In genomic region chr3:193842832-193843446, GRCh38 we compare ENCODE assay signal across 18 cellular contexts.
A peak's percentile ranks its signal among the peaks of the same experiment; 100 is the strongest.
DNase-seq lines count a peak whose midpoint lies in the region; ATAC-seq and TF ChIP-seq lines count a peak whose summit lies in the region.
"Had no signal": no experiment of that assay in that cellular context is flagged by ENCODE, and none has a peak within 500 bp of the region (broad histone marks: within the 10 kb centered on the region; RNA-seq: fewer than 3 reads in every experiment).

No MANE protein-coding gene starts in this region.

- no peak for DNase-seq in osteoblast (ENCODE audit: insufficient read length, low spot score, missing footprints)
- DNase-seq: activated CD4-positive, alpha-beta T cell treated with anti-CD3 and anti-CD28 coated beads for 1 hour; activated CD8-positive, alpha-beta memory T cell treated with anti-CD3 and anti-CD28 coated beads, Interleukin-2, amount 50 U/mL, for 4 hours; H7; hypothalamus; natural killer cell; NCI-H1105; NCI-H774; T-helper 1 cell; testis had no signal

- H3K36me3 ChIP-seq in OCI-LY3 (replicated peaks; ENCODE audit: low read depth, low read length) (no peaks in the 10 kb centered on the region), duodenal mucosa (ENCODE audit: control insufficient read depth in 1 of 2, insufficient read depth in 2 of 2, low read length in 2 of 2) (no peaks in the 10 kb centered on the region), mucosa of rectum (ENCODE audit: control insufficient read depth in 2 of 2, insufficient read depth in 2 of 2, low read length in 2 of 2) (no peaks in the 10 kb centered on the region), urinary bladder (ENCODE audit: insufficient read depth) (no peaks in the 10 kb centered on the region), osteoblast (ENCODE audit: insufficient read depth, low read length) (no peaks in the 10 kb centered on the region)
- H3K36me3 ChIP-seq: ascending aorta had no signal

- ATAC-seq in GM19463 (IDR thresholded peaks at IDR 0.05; ENCODE audit: unreplicated experiment) (no peak), HG03439 (IDR thresholded peaks at IDR 0.05; ENCODE audit: unreplicated experiment) (no peak)

- H3K4me2 ChIP-seq in OCI-LY3 (ENCODE audit: low read length) (peak overlapping the region; percentile 89), osteoblast (ENCODE audit: insufficient read depth, low read length) (no peak overlapping the region)

- no peak overlapping the region for H3K9ac ChIP-seq in OCI-LY3 (ENCODE audit: low read length)
- H3K9ac ChIP-seq in duodenal mucosa (ENCODE audit: low read depth in 1 of 2, low read length in 2 of 2), result no peak overlapping the region
- peak overlapping the region in 1 of 2 donors; percentile 61 for H3K9ac ChIP-seq in mucosa of rectum (ENCODE audit: low read depth in 1 of 2, low read length in 2 of 2)

- peaks cover 38% of the 10 kb centered on the region for H3K4me1 ChIP-seq in OCI-LY3 (ENCODE audit: low read length)
- H3K4me1 ChIP-seq in duodenal mucosa (ENCODE audit: control insufficient read depth in 1 of 2, insufficient read depth in 2 of 2, low read length in 2 of 2), result peaks cover 39 to 63% of the 10 kb centered on the region in 2 donors
- H3K4me1 ChIP-seq in mucosa of rectum (ENCODE audit: control insufficient read depth in 2 of 2, insufficient read depth in 2 of 2, low read length in 2 of 2), result peaks cover 27 to 60% of the 10 kb centered on the region in 2 donors
- H3K4me1 ChIP-seq in urinary bladder (ENCODE audit: insufficient read depth), result peaks cover 2% of the 10 kb centered on the region
- H3K4me1 ChIP-seq in osteoblast (ENCODE audit: insufficient read depth, low read length), result no peaks in the 10 kb centered on the region
- H3K4me1 ChIP-seq: ascending aorta, testis had no signal

- H4K20me1 ChIP-seq in OCI-LY3 (ENCODE audit: insufficient read depth, low read length) (no peaks in the 10 kb centered on the region), osteoblast (ENCODE audit: insufficient read depth, low read length) (no peaks in the 10 kb centered on the region)

- H3K27me3 ChIP-seq in OCI-LY3 (ENCODE audit: low read depth, low read length) (peaks cover 2% of the 10 kb centered on the region; the same call in 1 of the 2 replicates), duodenal mucosa (ENCODE audit: control insufficient read depth in 1 of 2, insufficient read depth in 2 of 2, low read length in 2 of 2) (no peaks in the 10 kb centered on the region), mucosa of rectum (ENCODE audit: control insufficient read depth in 2 of 2, insufficient read depth in 2 of 2, low read length in 2 of 2) (peaks cover 0 to 1% of the 10 kb centered on the region in 2 donors), osteoblast (ENCODE audit: insufficient read depth, low read length) (peaks cover 24% of the 10 kb centered on the region)
- H3K27me3 ChIP-seq: ascending aorta, testis had no signal

- H3K9me3 ChIP-seq in OCI-LY3 (ENCODE audit: insufficient read depth, low read length) (no peaks in the 10 kb centered on the region), duodenal mucosa (ENCODE audit: control insufficient read depth in 1 of 2, low read length in 2 of 2) (no peaks in the 10 kb centered on the region), mucosa of rectum (ENCODE audit: control insufficient read depth in 2 of 2, low read length in 2 of 2) (no peaks in the 10 kb centered on the region), osteoblast (ENCODE audit: low read depth, low read length) (no peaks in the 10 kb centered on the region)
- H3K9me3 ChIP-seq: ascending aorta, testis had no signal

- WGBS in urinary bladder, result 84% methylated on average over 13 of the region's 13 CpGs

- H3K79me2 ChIP-seq in OCI-LY3 (ENCODE audit: low read length) (no peaks in the 10 kb centered on the region), osteoblast (ENCODE audit: insufficient read depth, low read length) (no peaks in the 10 kb centered on the region)

- no peak overlapping the region for H2AFZ ChIP-seq in OCI-LY3 (ENCODE audit: low read depth, low read length)
- no peak overlapping the region for H2AFZ ChIP-seq in osteoblast (ENCODE audit: low read length)

- H3K4me3 ChIP-seq in OCI-LY3 (ENCODE audit: low read length) (0 out of 2 replicates have a peak overlapping the region, but pooled peaks have one; percentile 57), duodenal mucosa (ENCODE audit: low read depth in 1 of 2, low read length in 2 of 2) (peak overlapping the region in 1 of 2 donors; percentile 49), mucosa of rectum (ENCODE audit: low read length in 2 of 2) (peak overlapping the region; percentile 20 to 57), urinary bladder (ENCODE audit: low read depth, low read length) (no peak overlapping the region), osteoblast (ENCODE audit: insufficient read depth, low read length) (no peak overlapping the region)
- H3K4me3 ChIP-seq: ascending aorta, coronary artery had no signal

- TF ChIP-seq CTCF in OCI-LY3 (IDR thresholded peaks at IDR 0.05; ENCODE audit: low read depth, low read length) (no peak), osteoblast (IDR thresholded peaks at IDR 0.05; ENCODE audit: extremely low read depth, low read depth, low read length) (no peak)

- no peak overlapping the region for H3K27ac ChIP-seq in OCI-LY3 (ENCODE audit: low read length)
- H3K27ac ChIP-seq in duodenal mucosa (ENCODE audit: low read depth, low read length), result peak overlapping the region; percentile 88
- peak overlapping the region; percentile 95 to 97 for H3K27ac ChIP-seq in mucosa of rectum (ENCODE audit: low read depth in 2 of 2, low read length in 2 of 2)
- H3K27ac ChIP-seq in urinary bladder (ENCODE audit: low read depth), result peak overlapping the region; percentile 48
- no peak overlapping the region for H3K27ac ChIP-seq in osteoblast (ENCODE audit: low read depth, low read length)
- H3K27ac ChIP-seq: ascending aorta, coronary artery, testis had no signal

Comparison
In these comparisons a context has a peak if more than half of its experiments do, and no peak if none do; other contexts are left out.
1. H3K27ac ChIP-seq: peak in duodenal mucosa (single experiment), mucosa of rectum (2 of 2) and urinary bladder (single experiment); none in OCI-LY3 (single experiment) and osteoblast (single experiment).
2. H3K4me3 ChIP-seq: peak in OCI-LY3 (single experiment) and mucosa of rectum (2 of 2); none in urinary bladder (single experiment) and osteoblast (single experiment).